Comparison of ENCODE assay signal across 10 cellular contexts in the genomic region with DNA sequence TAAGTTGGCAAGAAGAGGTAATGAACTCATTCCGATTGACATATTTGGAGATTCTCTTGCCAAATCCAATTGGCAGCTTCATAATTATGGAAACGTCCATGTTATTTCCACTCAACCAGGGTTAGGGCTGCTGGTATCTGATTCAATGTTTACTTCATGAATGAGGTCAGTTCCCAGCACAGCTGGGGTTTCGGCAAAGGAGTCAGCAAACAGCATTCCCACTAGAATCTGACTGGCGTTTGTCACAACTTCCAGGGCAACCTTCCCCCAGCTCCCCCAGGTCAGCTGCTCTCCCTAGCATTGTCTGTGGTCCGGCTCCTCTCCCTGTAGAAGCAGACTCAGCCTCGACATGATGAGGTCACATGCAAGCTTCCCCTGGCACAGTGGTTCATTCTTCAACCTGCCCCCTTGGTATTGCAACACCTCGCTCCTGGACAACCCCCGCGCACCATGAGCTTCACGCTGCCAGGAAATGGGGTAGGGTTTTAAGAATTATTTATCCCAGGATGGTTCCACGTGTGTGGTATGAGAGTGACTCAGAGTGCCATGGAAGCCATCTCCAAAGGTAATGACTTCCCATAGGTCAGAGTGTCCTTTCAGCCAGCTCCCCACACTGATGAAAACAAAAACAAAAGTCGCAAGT.
DNase-seq lines count a peak whose midpoint lies in the region; ATAC-seq lines count a peak whose summit lies in the region.
"Had no signal": no experiment of that assay in that cellular context is flagged by ENCODE, and none has a peak within 500 bp of the region (broad histone marks: within the 10 kb centered on the region; RNA-seq: fewer than 3 reads in every experiment).

No MANE protein-coding gene starts in this region.

- CTCF ChIA-PET in CD8-positive, alpha-beta memory T cell (lab: Charles Lee): no interaction called here

- H3K27ac ChIP-seq in ACC112 (ENCODE audit: low read depth, low read length) (peak overlapping the region; percentile 72), duodenal mucosa (ENCODE audit: low read depth, low read length) (peak overlapping the region; percentile 23)
- H3K27ac ChIP-seq in CD8-positive, alpha-beta memory T cell (ENCODE audit: low read depth, low read length): no peak overlapping the region

- peak overlapping the region in 1 of 8 donors; percentile 65 for H3K27ac Mint-ChIP-seq in CD8-positive, alpha-beta memory T cell

- H3K36me3 Mint-ChIP-seq in CD8-positive, alpha-beta memory T cell: no peaks in the 10 kb centered on the region

- peaks cover 6 to 40% of the 10 kb centered on the region in 2 donors for H3K27me3 Mint-ChIP-seq in CD8-positive, alpha-beta memory T cell

- no peak overlapping the region for H3K9ac ChIP-seq in duodenal mucosa (ENCODE audit: low read depth in 1 of 2, low read length in 2 of 2)

- DNase-seq in MV-4-11 (lab: John Stamatoyannopoulos, UW): peak; percentile 40
- DNase-seq in midbrain (lab: John Stamatoyannopoulos, UW): peak; percentile 55
- no peak for DNase-seq in activated CD4-positive, CD25-positive, alpha-beta regulatory T cell (lab: John Stamatoyannopoulos, UW)
- DNase-seq in stimulated activated CD8-positive, alpha-beta memory T cell treated with anti-CD3 and anti-CD28 coated beads, Interleukin-4, amount 100 ng/mL, for 48 hours: no peak
- no peak for DNase-seq in CD8-positive, alpha-beta memory T cell
- DNase-seq: activated T-cell treated with anti-CD3 and anti-CD28 coated beads, Interleukin-2, amount 50 U/mL, for 48 hours; DND-41 had no signal

- H3K4me3 ChIP-seq in ACC112 (ENCODE audit: low read depth, low read length) (peak overlapping the region; percentile 23), duodenal mucosa (ENCODE audit: low read depth in 1 of 2, low read length in 2 of 2) (no peak overlapping the region)
- no peak overlapping the region for H3K4me3 ChIP-seq in CD8-positive, alpha-beta memory T cell (ENCODE audit: low read length)

- no peaks in the 10 kb centered on the region for H3K79me2 ChIP-seq in ACC112 (ENCODE audit: control insufficient read depth, insufficient read depth, low read length, unreplicated experiment)

- H3K4me1 ChIP-seq in ACC112 (ENCODE audit: control insufficient read depth, insufficient read depth, low read length, unreplicated experiment) (peaks cover 22% of the 10 kb centered on the region), duodenal mucosa (ENCODE audit: control insufficient read depth in 1 of 2, insufficient read depth in 2 of 2, low read length in 2 of 2) (peaks cover 47 to 61% of the 10 kb centered on the region in 2 donors)
- no peaks in the 10 kb centered on the region for H3K4me1 ChIP-seq in CD8-positive, alpha-beta memory T cell (ENCODE audit: insufficient read depth, low read length)

- POLR2A ChIA-PET in CD8-positive, alpha-beta memory T cell (lab: Charles Lee): no interaction called here

- H3K36me3 ChIP-seq in ACC112 (ENCODE audit: insufficient read depth, low read length): no peaks in the 10 kb centered on the region
- no peaks in the 10 kb centered on the region for H3K36me3 ChIP-seq in duodenal mucosa (ENCODE audit: control insufficient read depth in 1 of 2, insufficient read depth in 2 of 2, low read length in 2 of 2)
- no peaks in the 10 kb centered on the region for H3K36me3 ChIP-seq in CD8-positive, alpha-beta memory T cell (ENCODE audit: insufficient read depth, low read length)

- H3K4me3 Mint-ChIP-seq in CD8-positive, alpha-beta memory T cell: no peak overlapping the region

- peak overlapping the region; percentile 78 for H2AFZ ChIP-seq in ACC112 (ENCODE audit: low read length, unreplicated experiment)

- no peaks in the 10 kb centered on the region for H3K9me3 ChIP-seq in duodenal mucosa (ENCODE audit: control insufficient read depth in 1 of 2, low read length in 2 of 2)
- no peaks in the 10 kb centered on the region for H3K9me3 ChIP-seq in CD8-positive, alpha-beta memory T cell (ENCODE audit: low read length)

- H3K4me1 Mint-ChIP-seq in CD8-positive, alpha-beta memory T cell: no peaks in the 10 kb centered on the region

- no peaks in the 10 kb centered on the region for H3K9me3 Mint-ChIP-seq in CD8-positive, alpha-beta memory T cell

- ATAC-seq in GM21717 (IDR thresholded peaks at IDR 0.05; ENCODE audit: unreplicated experiment): no peak

- no peaks in the 10 kb centered on the region for H3K27me3 ChIP-seq in ACC112 (ENCODE audit: insufficient read depth, low read length)
- peaks cover 0 to 4% of the 10 kb centered on the region in 2 donors for H3K27me3 ChIP-seq in duodenal mucosa (ENCODE audit: control insufficient read depth in 1 of 2, insufficient read depth in 2 of 2, low read length in 2 of 2)
- no peaks in the 10 kb centered on the region for H3K27me3 ChIP-seq in CD8-positive, alpha-beta memory T cell (ENCODE audit: insufficient read depth, low read length, poor library complexity, severe bottlenecking)

Comparison
In these comparisons a context has a peak if more than half of its experiments do, and no peak if none do; other contexts are left out.
1. DNase-seq: peak in MV-4-11 (single experiment) and midbrain (single experiment); none in activated CD4-positive, CD25-positive, alpha-beta regulatory T cell (0 of 4), stimulated activated CD8-positive, alpha-beta memory T cell treated with anti-CD3 and anti-CD28 coated beads, Interleukin-4, amount 100 ng/mL, for 48 hours (single experiment) and CD8-positive, alpha-beta memory T cell (0 of 5).